10 cellular contexts compared by ENCODE assay signal in the genomic region with DNA sequence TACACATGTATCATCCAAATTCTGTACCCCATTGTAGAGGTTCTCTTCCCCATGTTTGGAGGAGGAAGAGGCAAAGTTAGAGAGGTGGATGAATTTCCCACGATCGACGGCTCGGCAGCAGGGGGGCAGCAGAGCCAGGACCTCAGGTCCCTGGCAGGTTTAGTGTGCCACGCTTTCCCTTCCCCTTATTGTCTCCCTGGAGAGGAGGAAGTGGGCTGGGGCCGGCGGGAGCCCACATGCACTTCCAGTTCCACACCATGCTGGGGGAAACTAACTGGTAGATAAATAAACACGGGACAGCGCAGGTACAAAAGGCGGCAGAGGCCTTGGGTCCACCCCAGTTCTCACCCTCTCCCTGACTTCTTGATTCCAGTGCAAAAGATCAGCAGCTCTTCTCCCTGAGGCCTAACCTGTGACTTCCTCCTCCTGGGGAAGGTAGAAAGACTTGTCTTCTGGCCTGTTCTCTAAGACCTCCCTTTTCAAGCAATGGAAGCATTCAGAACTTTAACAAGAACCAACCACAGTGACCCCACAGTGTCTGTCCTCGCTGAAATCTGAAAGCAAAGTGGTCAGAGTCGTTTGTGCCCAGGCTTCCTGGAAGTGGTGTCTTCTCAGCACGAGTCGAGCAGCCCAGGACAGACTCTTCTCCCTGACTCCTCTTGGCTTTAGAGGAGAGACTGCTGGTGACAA. TPM values are rescaled to one million over a fixed set of nuclear protein-coding genes. Genes with fewer than 3 reads are reported as not detected.
A peak's percentile ranks its signal among the peaks of the same experiment; 100 is the strongest.
DNase-seq lines count a peak whose midpoint lies in the region; ATAC-seq and TF ChIP-seq lines count a peak whose summit lies in the region.
"Had no signal": no experiment of that assay in that cellular context is flagged by ENCODE, and none has a peak within 500 bp of the region (broad histone marks: within the 10 kb centered on the region; RNA-seq: fewer than 3 reads in every experiment).

No MANE protein-coding gene starts in this region.

- peaks cover 0 to 42% of the 10 kb centered on the region in 2 donors for H3K4me1 ChIP-seq in right atrium auricular region

- H3K36me3 Mint-ChIP-seq in activated CD4-positive, alpha-beta memory T cell treated with anti-CD3 and anti-CD28 coated beads for 36 hours: no peaks in the 10 kb centered on the region
- no peaks in the 10 kb centered on the region for H3K36me3 Mint-ChIP-seq in stimulated activated naive B cell treated with anti-CD40 and anti-IgM and Interleukin-4, amounts not matched to agents 10 μg/mL and 1 μg/mL and 100 μg/mL, for 72 hours
- no peaks in the 10 kb centered on the region for H3K36me3 Mint-ChIP-seq in type B pancreatic cell

- peak overlapping the region; percentile 68 for H3K27ac Mint-ChIP-seq in activated CD4-positive, alpha-beta memory T cell treated with anti-CD3 and anti-CD28 coated beads for 36 hours
- peak overlapping the region; percentile 84 for H3K27ac Mint-ChIP-seq in stimulated activated naive B cell treated with anti-CD40 and anti-IgM and Interleukin-4, amounts not matched to agents 10 μg/mL and 1 μg/mL and 100 μg/mL, for 72 hours
- H3K27ac Mint-ChIP-seq in type B pancreatic cell: no peak overlapping the region

- peak overlapping the region in 1 of 2 donors; percentile 11 for H3K4me3 ChIP-seq in right atrium auricular region

- H3K4me3 Mint-ChIP-seq in activated CD4-positive, alpha-beta memory T cell treated with anti-CD3 and anti-CD28 coated beads for 36 hours: no peak overlapping the region
- H3K4me3 Mint-ChIP-seq in stimulated activated naive B cell treated with anti-CD40 and anti-IgM and Interleukin-4, amounts not matched to agents 10 μg/mL and 1 μg/mL and 100 μg/mL, for 72 hours: peak overlapping the region in 1 of 2 donors; percentile 44
- no peak overlapping the region for H3K4me3 Mint-ChIP-seq in type B pancreatic cell

- H3K9me3 ChIP-seq in right atrium auricular region: no peaks in the 10 kb centered on the region

- no peak for ATAC-seq in stimulated activated naive B cell treated with anti-CD40 and anti-IgM and Interleukin-4, amounts not matched to agents 10 μg/mL and 1 μg/mL and 100 μg/mL, for 72 hours (replicated peaks)
- no peak for ATAC-seq in GM21447 (IDR thresholded peaks at IDR 0.05; ENCODE audit: unreplicated experiment)

- CTCF ChIA-PET in activated CD4-positive, alpha-beta memory T cell treated with anti-CD3 and anti-CD28 coated beads for 36 hours (lab: Charles Lee): no interaction called here

- H3K27me3 Mint-ChIP-seq in activated CD4-positive, alpha-beta memory T cell treated with anti-CD3 and anti-CD28 coated beads for 36 hours: no peaks in the 10 kb centered on the region
- H3K27me3 Mint-ChIP-seq in stimulated activated naive B cell treated with anti-CD40 and anti-IgM and Interleukin-4, amounts not matched to agents 10 μg/mL and 1 μg/mL and 100 μg/mL, for 72 hours: no peaks in the 10 kb centered on the region
- peaks cover 6% of the 10 kb centered on the region for H3K27me3 Mint-ChIP-seq in type B pancreatic cell

- intact Hi-C loops in activated CD4-positive, alpha-beta memory T cell treated with anti-CD3 and anti-CD28 coated beads for 36 hours (cut with micrococcal nuclease): loop anchor here (1.0 kb wide), 1 partner anchor 8 kb away; no protein-coding TSS in a partner anchor

- TF ChIP-seq CTCF in right atrium auricular region (IDR thresholded peaks at IDR 0.05) (peak in 1 of 2 donors; percentile 44), type B pancreatic cell (conservative IDR thresholded peaks at IDR 0.05) (no peak)

- no peaks in the 10 kb centered on the region for H3K27me3 ChIP-seq in right atrium auricular region

- POLR2A ChIA-PET in activated CD4-positive, alpha-beta memory T cell treated with anti-CD3 and anti-CD28 coated beads for 36 hours (lab: Charles Lee): interaction anchor here (1.1 to 3.5 kb wide), 4 partner anchors 8 to 31 kb away, joined by 4 to 34 read pairs (median 24); partner anchors contain the start of gene SRGN

- no peaks in the 10 kb centered on the region for H3K36me3 ChIP-seq in right atrium auricular region

- peak overlapping the region; percentile 33 to 65 for H3K27ac ChIP-seq in right atrium auricular region
- H3K27ac ChIP-seq: 22Rv1 had no signal

- peaks cover 57% of the 10 kb centered on the region for H3K4me1 Mint-ChIP-seq in activated CD4-positive, alpha-beta memory T cell treated with anti-CD3 and anti-CD28 coated beads for 36 hours (ENCODE audit: low read depth)
- peaks cover 50 to 67% of the 10 kb centered on the region in 2 donors for H3K4me1 Mint-ChIP-seq in stimulated activated naive B cell treated with anti-CD40 and anti-IgM and Interleukin-4, amounts not matched to agents 10 μg/mL and 1 μg/mL and 100 μg/mL, for 72 hours
- peaks cover 5% of the 10 kb centered on the region for H3K4me1 Mint-ChIP-seq in type B pancreatic cell (ENCODE audit: unreplicated experiment)

- H3K9me3 Mint-ChIP-seq in activated CD4-positive, alpha-beta memory T cell treated with anti-CD3 and anti-CD28 coated beads for 36 hours: no peaks in the 10 kb centered on the region
- peaks cover 0 to 1% of the 10 kb centered on the region in 2 donors for H3K9me3 Mint-ChIP-seq in stimulated activated naive B cell treated with anti-CD40 and anti-IgM and Interleukin-4, amounts not matched to agents 10 μg/mL and 1 μg/mL and 100 μg/mL, for 72 hours
- H3K9me3 Mint-ChIP-seq in type B pancreatic cell: no peaks in the 10 kb centered on the region

- peak; percentile 42 for DNase-seq in NK-92 treated with Interleukin-12 subunit alpha and Interleukin-12 subunit beta, amount 100 ng/mL, for 24 hours (lab: John Stamatoyannopoulos, UW)
- no peak for DNase-seq in NK-92 (lab: John Stamatoyannopoulos, UW; ENCODE audit: unreplicated experiment)
- peak; percentile 18 for DNase-seq in activated CD4-positive, alpha-beta memory T cell treated with anti-CD3 and anti-CD28 coated beads for 36 hours
- DNase-seq in right atrium auricular region (ENCODE audit: low spot score): peak; percentile 74
- DNase-seq in stimulated activated naive B cell treated with anti-CD40 and anti-IgM and Interleukin-4, amounts not matched to agents 10 μg/mL and 1 μg/mL and 100 μg/mL, for 72 hours: no peak
- no peak for DNase-seq in type B pancreatic cell (ENCODE audit: extremely low spot score, unreplicated experiment)
- no peak for DNase-seq in DMS 273 (lab: John Stamatoyannopoulos, UW; ENCODE audit: unreplicated experiment)
- DNase-seq: NCI-H1105 treated with DMSO at 0.1 percent for 48 hours had no signal

RNA-seq across cellular contexts. Expression of gene SRGN, which starts 30.5 kb away (rescaled TPM):
- total RNA-seq in activated CD4-positive, alpha-beta memory T cell treated with anti-CD3 and anti-CD28 coated beads for 36 hours: 100 to 1,000 TPM; 949 to 966 TPM
- total RNA-seq in right atrium auricular region: 100 to 1,000 TPM in 1 of 2 donors, 10 to 100 TPM in 1; 79.4 to 124 TPM
- not detected in 2 replicates for total RNA-seq in type B pancreatic cell (ENCODE audit: low replicate concordance)

Comparison
In these comparisons a context has a peak if more than half of its experiments do, and no peak if none do; other contexts are left out.
1. DNase-seq: peak in NK-92 treated with Interleukin-12 subunit alpha and Interleukin-12 subunit beta, amount 100 ng/mL, for 24 hours (single experiment), activated CD4-positive, alpha-beta memory T cell treated with anti-CD3 and anti-CD28 coated beads for 36 hours (single experiment) and right atrium auricular region (single experiment); none in NK-92 (single experiment), stimulated activated naive B cell treated with anti-CD40 and anti-IgM and Interleukin-4, amounts not matched to agents 10 μg/mL and 1 μg/mL and 100 μg/mL, for 72 hours (single experiment), type B pancreatic cell (single experiment) and DMS 273 (single experiment).
2. RNA of gene SRGN, which starts 30.5 kb away (total RNA-seq): 949 to 966 TPM in activated CD4-positive, alpha-beta memory T cell treated with anti-CD3 and anti-CD28 coated beads for 36 hours and 79.4 to 124 TPM in right atrium auricular region; not detected in type B pancreatic cell; every median in the first group is over 10 times any median in the second.